8 cellular contexts compared by ENCODE assay signal in genomic region chr2:127024769-127025356, GRCh38.
DNase-seq lines count a peak whose midpoint lies in the region; ATAC-seq lines count a peak whose summit lies in the region.

No MANE protein-coding gene starts in this region.

- no peaks in the 10 kb centered on the region for H3K36me3 Mint-ChIP-seq in activated T-cell treated with anti-CD3 and anti-CD28 coated beads, Interleukin-2, amount 50 U/mL, for 24 hours (ENCODE audit: low read depth)
- peaks cover 2% of the 10 kb centered on the region for H3K36me3 Mint-ChIP-seq in central memory CD8-positive, alpha-beta T cell (ENCODE audit: insufficient read depth)
- H3K36me3 Mint-ChIP-seq in stimulated activated naive B cell treated with anti-CD40 and anti-IgM and Interleukin-4, amounts not matched to agents 10 μg/mL and 1 μg/mL and 100 μg/mL, for 72 hours: peaks cover 0 to 4% of the 10 kb centered on the region in 2 donors

- peaks cover 13% of the 10 kb centered on the region for H3K4me1 Mint-ChIP-seq in activated T-cell treated with anti-CD3 and anti-CD28 coated beads, Interleukin-2, amount 50 U/mL, for 24 hours (ENCODE audit: low read depth)
- H3K4me1 Mint-ChIP-seq in central memory CD8-positive, alpha-beta T cell: peaks cover 15% of the 10 kb centered on the region
- H3K4me1 Mint-ChIP-seq in stimulated activated naive B cell treated with anti-CD40 and anti-IgM and Interleukin-4, amounts not matched to agents 10 μg/mL and 1 μg/mL and 100 μg/mL, for 72 hours: peaks cover 7 to 13% of the 10 kb centered on the region in 2 donors

- DNase-seq in activated T-cell treated with anti-CD3 and anti-CD28 coated beads, Interleukin-2, amount 50 U/mL, for 24 hours: no peak
- no peak for DNase-seq in activated T-cell treated with anti-CD3 and anti-CD28 coated beads, Interleukin-2, amount 50 U/mL, for 1 hour
- DNase-seq in NCI-H1930 (lab: John Stamatoyannopoulos, UW): peak; percentile 57 to 76
- no peak for DNase-seq in central memory CD8-positive, alpha-beta T cell (ENCODE audit: low spot score in 2 of 2)
- DNase-seq in kidney tubule cell (ENCODE audit: low spot score): peak; percentile 66
- DNase-seq in stimulated activated naive B cell treated with anti-CD40 and anti-IgM and Interleukin-4, amounts not matched to agents 10 μg/mL and 1 μg/mL and 100 μg/mL, for 72 hours: no peak
- DNase-seq in NCI-H1105 treated with DMSO at 0.1 percent for 48 hours (lab: John Stamatoyannopoulos, UW): no peak
- no peak for DNase-seq in stimulated activated CD4-positive, alpha-beta T cell treated with anti-CD3 and anti-CD28 coated beads, Interleukin-2, amount 100 ng/mL, for 24 hours

- peaks cover 8% of the 10 kb centered on the region for H3K27me3 Mint-ChIP-seq in activated T-cell treated with anti-CD3 and anti-CD28 coated beads, Interleukin-2, amount 50 U/mL, for 24 hours
- H3K27me3 Mint-ChIP-seq in central memory CD8-positive, alpha-beta T cell: peaks cover 23% of the 10 kb centered on the region
- H3K27me3 Mint-ChIP-seq in stimulated activated naive B cell treated with anti-CD40 and anti-IgM and Interleukin-4, amounts not matched to agents 10 μg/mL and 1 μg/mL and 100 μg/mL, for 72 hours: peaks cover 42 to 58% of the 10 kb centered on the region in 2 donors

- H3K4me3 Mint-ChIP-seq in activated T-cell treated with anti-CD3 and anti-CD28 coated beads, Interleukin-2, amount 50 U/mL, for 24 hours: peak overlapping the region; percentile 78
- H3K4me3 Mint-ChIP-seq in central memory CD8-positive, alpha-beta T cell: peak overlapping the region; percentile 56
- H3K4me3 Mint-ChIP-seq in stimulated activated naive B cell treated with anti-CD40 and anti-IgM and Interleukin-4, amounts not matched to agents 10 μg/mL and 1 μg/mL and 100 μg/mL, for 72 hours: peak overlapping the region; percentile 26 to 78

- H3K27ac Mint-ChIP-seq in activated T-cell treated with anti-CD3 and anti-CD28 coated beads, Interleukin-2, amount 50 U/mL, for 24 hours: no peak overlapping the region
- H3K27ac Mint-ChIP-seq in central memory CD8-positive, alpha-beta T cell (ENCODE audit: low read depth): peak overlapping the region; percentile 16
- no peak overlapping the region for H3K27ac Mint-ChIP-seq in stimulated activated naive B cell treated with anti-CD40 and anti-IgM and Interleukin-4, amounts not matched to agents 10 μg/mL and 1 μg/mL and 100 μg/mL, for 72 hours

- peaks cover 2% of the 10 kb centered on the region for H3K9me3 Mint-ChIP-seq in activated T-cell treated with anti-CD3 and anti-CD28 coated beads, Interleukin-2, amount 50 U/mL, for 24 hours
- H3K9me3 Mint-ChIP-seq in central memory CD8-positive, alpha-beta T cell: no peaks in the 10 kb centered on the region
- peaks cover 10% of the 10 kb centered on the region in 2 donors for H3K9me3 Mint-ChIP-seq in stimulated activated naive B cell treated with anti-CD40 and anti-IgM and Interleukin-4, amounts not matched to agents 10 μg/mL and 1 μg/mL and 100 μg/mL, for 72 hours

- no peak for ATAC-seq in central memory CD8-positive, alpha-beta T cell (replicated peaks; ENCODE audit: extremely low read depth, poor library complexity, severe bottlenecking)
- ATAC-seq in stimulated activated naive B cell treated with anti-CD40 and anti-IgM and Interleukin-4, amounts not matched to agents 10 μg/mL and 1 μg/mL and 100 μg/mL, for 72 hours (replicated peaks): peak; percentile 11 to 21

Comparison
In these comparisons a context has a peak if more than half of its experiments do, and no peak if none do; other contexts are left out.
1. DNase-seq: peak in NCI-H1930 (2 of 2) and kidney tubule cell (single experiment); none in activated T-cell treated with anti-CD3 and anti-CD28 coated beads, Interleukin-2, amount 50 U/mL, for 24 hours (single experiment), activated T-cell treated with anti-CD3 and anti-CD28 coated beads, Interleukin-2, amount 50 U/mL, for 1 hour (single experiment), central memory CD8-positive, alpha-beta T cell (0 of 2), stimulated activated naive B cell treated with anti-CD40 and anti-IgM and Interleukin-4, amounts not matched to agents 10 μg/mL and 1 μg/mL and 100 μg/mL, for 72 hours (single experiment), NCI-H1105 treated with DMSO at 0.1 percent for 48 hours (single experiment) and stimulated activated CD4-positive, alpha-beta T cell treated with anti-CD3 and anti-CD28 coated beads, Interleukin-2, amount 100 ng/mL, for 24 hours (0 of 2).
2. Peak in every context shown above with its lines, with median percentiles within 50 percentile points of each other: H3K4me3 Mint-ChIP-seq.